ENCODE assay signal across 1 cellular context in the genomic region with DNA sequence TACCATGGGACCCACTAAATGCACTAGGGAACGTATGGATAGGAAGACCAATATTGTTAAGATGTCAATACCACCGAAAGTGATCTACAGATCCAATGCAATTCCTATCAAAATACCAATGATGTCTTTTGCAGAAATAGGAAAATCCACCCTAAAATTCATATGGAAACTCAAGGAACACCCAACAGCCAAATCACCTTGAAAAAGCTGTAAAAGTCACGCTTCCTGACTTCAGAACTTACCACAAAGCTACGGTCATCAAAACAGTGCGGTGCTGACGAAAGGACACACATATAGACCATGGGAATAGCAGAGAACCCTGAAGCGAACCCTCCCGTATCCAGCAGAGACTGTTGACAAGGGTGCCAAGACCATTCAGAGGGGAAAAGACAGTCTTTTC.
TF ChIP-seq lines count a peak whose summit lies in the region.

No MANE protein-coding gene starts in this region.

TF ChIP-seq in HepG2, 621 proteins besides CTCF, POLR2A, EP300 and RAD21:
- TF ChIP-seq ZNF841 (CRISPR knock-in tag; IDR thresholded peaks at IDR 0.05; ENCODE audit: borderline replicate concordance) (no peak), MED8 (CRISPR knock-in tag; IDR thresholded peaks at IDR 0.05; ENCODE audit: insufficient replicate concordance) (no peak), ZNF17 (CRISPR knock-in tag; IDR thresholded peaks at IDR 0.05) (no peak), KLF16 (CRISPR knock-in tag; IDR thresholded peaks at IDR 0.05) (no peak), MAF1 (CRISPR knock-in tag; IDR thresholded peaks at IDR 0.05; ENCODE audit: borderline replicate concordance) (no peak), ZNF543 (CRISPR knock-in tag; IDR thresholded peaks at IDR 0.05) (no peak), SNAI1 (CRISPR knock-in tag; IDR thresholded peaks at IDR 0.05; ENCODE audit: borderline replicate concordance) (no peak), SP5 (CRISPR knock-in tag; IDR thresholded peaks at IDR 0.05; ENCODE audit: borderline replicate concordance, low read depth) (no peak), ZNF619 (CRISPR knock-in tag; IDR thresholded peaks at IDR 0.05) (no peak), ZNF136 (CRISPR knock-in tag; IDR thresholded peaks at IDR 0.05; ENCODE audit: low read depth) (no peak), HIVEP1 (CRISPR knock-in tag; IDR thresholded peaks at IDR 0.05) (no peak), ZFP62 (CRISPR knock-in tag; IDR thresholded peaks at IDR 0.05) (no peak), MTF2 (CRISPR knock-in tag; IDR thresholded peaks at IDR 0.05; ENCODE audit: borderline replicate concordance) (no peak), ZFP36L1 (CRISPR knock-in tag; IDR thresholded peaks at IDR 0.05) (no peak), MIER2 (CRISPR knock-in tag; IDR thresholded peaks at IDR 0.05) (no peak), NFE2L2 (IDR thresholded peaks at IDR 0.05; ENCODE audit: low read length) (no peak), KDM1A (CRISPR knock-in tag; IDR thresholded peaks at IDR 0.05) (no peak), SMAD1 (CRISPR knock-in tag; IDR thresholded peaks at IDR 0.05; ENCODE audit: borderline replicate concordance, low read depth) (no peak)
- TF ChIP-seq, protein P1, sequence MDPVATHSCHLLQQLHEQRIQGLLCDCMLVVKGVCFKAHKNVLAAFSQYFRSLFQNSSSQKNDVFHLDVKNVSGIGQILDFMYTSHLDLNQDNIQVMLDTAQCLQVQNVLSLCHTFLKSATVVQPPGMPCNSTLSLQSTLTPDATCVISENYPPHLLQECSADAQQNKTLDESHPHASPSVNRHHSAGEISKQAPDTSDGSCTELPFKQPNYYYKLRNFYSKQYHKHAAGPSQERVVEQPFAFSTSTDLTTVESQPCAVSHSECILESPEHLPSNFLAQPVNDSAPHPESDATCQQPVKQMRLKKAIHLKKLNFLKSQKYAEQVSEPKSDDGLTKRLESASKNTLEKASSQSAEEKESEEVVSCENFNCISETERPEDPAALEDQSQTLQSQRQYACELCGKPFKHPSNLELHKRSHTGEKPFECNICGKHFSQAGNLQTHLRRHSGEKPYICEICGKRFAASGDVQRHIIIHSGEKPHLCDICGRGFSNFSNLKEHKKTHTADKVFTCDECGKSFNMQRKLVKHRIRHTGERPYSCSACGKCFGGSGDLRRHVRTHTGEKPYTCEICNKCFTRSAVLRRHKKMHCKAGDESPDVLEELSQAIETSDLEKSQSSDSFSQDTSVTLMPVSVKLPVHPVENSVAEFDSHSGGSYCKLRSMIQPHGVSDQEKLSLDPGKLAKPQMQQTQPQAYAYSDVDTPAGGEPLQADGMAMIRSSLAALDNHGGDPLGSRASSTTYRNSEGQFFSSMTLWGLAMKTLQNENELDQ (CRISPR knock-in tag; IDR thresholded peaks at IDR 0.05; ENCODE audit: borderline replicate concordance): no peak
